ENCODE assay signal across 39 cellular contexts in genomic region chr10:121371836-121372235, GRCh38.
"Had no signal": no experiment of that assay in that cellular context is flagged by ENCODE, and none has a peak within 500 bp of the region (broad histone marks: within the 10 kb centered on the region; RNA-seq: fewer than 3 reads in every experiment).

No MANE protein-coding gene starts in this region.

- H3K9me3 ChIP-seq: adrenal gland, ascending aorta, body of pancreas, breast epithelium had no signal

- H3K27ac ChIP-seq: adrenal gland, ascending aorta, body of pancreas, brain microvascular endothelial cell, breast epithelium, cardiac muscle cell had no signal

- H3K4me3 Mint-ChIP-seq: activated naive CD4-positive, alpha-beta T cell treated with anti-CD3 and anti-CD28 coated beads for 36 hours; activated naive CD4-positive, alpha-beta T cell treated with anti-CD3 and anti-CD28 coated beads, Interleukin-2, amount 10 ng/mL, durations not matched to agents 7 days and 5 days; activated naive CD4-positive, alpha-beta T cell treated with anti-CD3 and anti-CD28 coated beads, Interleukin-2, amount 50 U/mL, for 24 hours; activated naive CD8-positive, alpha-beta T cell; activated naive CD8-positive, alpha-beta T cell treated with anti-CD3 and anti-CD28 coated beads for 36 hours; activated naive CD8-positive, alpha-beta T cell treated with anti-CD3 and anti-CD28 coated beads, Interleukin-2, amount 10 ng/mL, durations not matched to agents 7 days and 5 days; activated naive CD8-positive, alpha-beta T cell treated with anti-CD3 and anti-CD28 coated beads, Interleukin-2, amount 50 U/mL, for 24 hours; activated T-cell treated with anti-CD3 and anti-CD28 coated beads, Interleukin-2, amount 50 U/mL, for 24 hours; activated T-cell treated with anti-CD3 and anti-CD28 coated beads, Interleukin-2, amount 50 U/mL, for 4 hours; activated T-cell treated with anti-CD3 and anti-CD28 coated beads, Interleukin-2, amount 50 U/mL, for 72 hours; activated T-helper 1 cell treated with anti-CD3 and anti-CD28 coated beads, Interleukin-12 subunit alpha, Interleukin-12 subunit beta, Interleukin-2, Interleukin-4 antibody, amounts not matched to agents 30 ng/mL and 10 ng/mL and 1 ng/mL, durations not matched to agents 14 hours and 24 hours and 36 hours; activated T-helper 17 cell treated with anti-CD3 and anti-CD28 coated beads, Interleukin-2, amount 50 U/mL, for 72 hours; brain; central memory CD8-positive, alpha-beta T cell had no signal

- H3K4me3 ChIP-seq: adrenal gland, ascending aorta, body of pancreas, breast epithelium, cardiac muscle cell had no signal

- H3K27ac Mint-ChIP-seq: activated naive CD4-positive, alpha-beta T cell treated with anti-CD3 and anti-CD28 coated beads for 36 hours; activated naive CD4-positive, alpha-beta T cell treated with anti-CD3 and anti-CD28 coated beads, Interleukin-2, amount 10 ng/mL, durations not matched to agents 7 days and 5 days; activated naive CD4-positive, alpha-beta T cell treated with anti-CD3 and anti-CD28 coated beads, Interleukin-2, amount 50 U/mL, for 24 hours; activated naive CD4-positive, alpha-beta T cell treated with anti-CD3 and anti-CD28 coated beads, Interleukin-2, amount 50 U/mL, for 72 hours; activated naive CD8-positive, alpha-beta T cell; activated naive CD8-positive, alpha-beta T cell treated with anti-CD3 and anti-CD28 coated beads for 36 hours; activated naive CD8-positive, alpha-beta T cell treated with anti-CD3 and anti-CD28 coated beads, Interleukin-2, amount 10 ng/mL, durations not matched to agents 7 days and 5 days; activated naive CD8-positive, alpha-beta T cell treated with anti-CD3 and anti-CD28 coated beads, Interleukin-2, amount 50 U/mL, for 24 hours; activated T-cell treated with anti-CD3 and anti-CD28 coated beads, Interleukin-2, amount 50 U/mL, for 24 hours; activated T-cell treated with anti-CD3 and anti-CD28 coated beads, Interleukin-2, amount 50 U/mL, for 72 hours; activated T-helper 1 cell treated with anti-CD3 and anti-CD28 coated beads, Interleukin-12 subunit alpha, Interleukin-12 subunit beta, Interleukin-2, Interleukin-4 antibody, amounts not matched to agents 30 ng/mL and 10 ng/mL and 1 ng/mL, durations not matched to agents 14 hours and 24 hours and 36 hours; activated T-helper 17 cell treated with anti-CD3 and anti-CD28 coated beads, Interleukin-2, amount 50 U/mL, for 72 hours; activated T-helper 2 cell treated with anti-CD3 and anti-CD28 coated beads, Interferon-gamma antibody, Interleukin-2, Interleukin-4, amounts not matched to agents 10 μg/mL and 5 μg/mL and 100 μg/mL, durations not matched to agents 14 hours and 24 hours and 36 hours; brain had no signal

- ATAC-seq: activated naive CD4-positive, alpha-beta T cell treated with anti-CD3 and anti-CD28 coated beads, Interleukin-2, amount 50 U/mL, for 72 hours; activated naive CD8-positive, alpha-beta T cell treated with anti-CD3 and anti-CD28 coated beads, Interleukin-2, amount 50 U/mL, for 24 hours; activated T-cell treated with anti-CD3 and anti-CD28 coated beads, Interleukin-2, amount 50 U/mL, for 4 hours; activated T-cell treated with anti-CD3 and anti-CD28 coated beads, Interleukin-2, amount 50 U/mL, for 72 hours; activated T-helper 17 cell treated with anti-CD3 and anti-CD28 coated beads, Interleukin-2, amount 50 U/mL, for 72 hours; body of pancreas had no signal

- H3K36me3 Mint-ChIP-seq: activated naive CD4-positive, alpha-beta T cell treated with anti-CD3 and anti-CD28 coated beads, Interleukin-2, amount 10 ng/mL, durations not matched to agents 7 days and 5 days; activated naive CD4-positive, alpha-beta T cell treated with anti-CD3 and anti-CD28 coated beads, Interleukin-2, amount 50 U/mL, for 24 hours; activated naive CD4-positive, alpha-beta T cell treated with anti-CD3 and anti-CD28 coated beads, Interleukin-2, amount 50 U/mL, for 72 hours; activated naive CD8-positive, alpha-beta T cell; activated naive CD8-positive, alpha-beta T cell treated with anti-CD3 and anti-CD28 coated beads for 36 hours; activated naive CD8-positive, alpha-beta T cell treated with anti-CD3 and anti-CD28 coated beads, Interleukin-2, amount 10 ng/mL, durations not matched to agents 7 days and 5 days; brain had no signal

- H3K4me1 Mint-ChIP-seq: activated naive CD4-positive, alpha-beta T cell treated with anti-CD3 and anti-CD28 coated beads, Interleukin-2, amount 10 ng/mL, durations not matched to agents 7 days and 5 days; activated naive CD4-positive, alpha-beta T cell treated with anti-CD3 and anti-CD28 coated beads, Interleukin-2, amount 50 U/mL, for 24 hours; activated naive CD8-positive, alpha-beta T cell treated with anti-CD3 and anti-CD28 coated beads for 36 hours; activated naive CD8-positive, alpha-beta T cell treated with anti-CD3 and anti-CD28 coated beads, Interleukin-2, amount 10 ng/mL, durations not matched to agents 7 days and 5 days; activated naive CD8-positive, alpha-beta T cell treated with anti-CD3 and anti-CD28 coated beads, Interleukin-2, amount 50 U/mL, for 24 hours; activated T-helper 17 cell treated with anti-CD3 and anti-CD28 coated beads, Interleukin-2, amount 50 U/mL, for 72 hours; central memory CD8-positive, alpha-beta T cell had no signal

- FAIRE-seq: astrocyte, bronchial epithelial cell had no signal

- H3K9me3 Mint-ChIP-seq: activated naive CD4-positive, alpha-beta T cell treated with anti-CD3 and anti-CD28 coated beads for 36 hours; activated naive CD4-positive, alpha-beta T cell treated with anti-CD3 and anti-CD28 coated beads, Interleukin-2, amount 50 U/mL, for 24 hours; activated naive CD8-positive, alpha-beta T cell treated with anti-CD3 and anti-CD28 coated beads for 36 hours; activated naive CD8-positive, alpha-beta T cell treated with anti-CD3 and anti-CD28 coated beads, Interleukin-2, amount 10 ng/mL, durations not matched to agents 7 days and 5 days; activated naive CD8-positive, alpha-beta T cell treated with anti-CD3 and anti-CD28 coated beads, Interleukin-2, amount 50 U/mL, for 24 hours; activated T-cell treated with anti-CD3 and anti-CD28 coated beads, Interleukin-2, amount 50 U/mL, for 24 hours; activated T-cell treated with anti-CD3 and anti-CD28 coated beads, Interleukin-2, amount 50 U/mL, for 4 hours; activated T-helper 1 cell treated with anti-CD3 and anti-CD28 coated beads, Interleukin-12 subunit alpha, Interleukin-12 subunit beta, Interleukin-2, Interleukin-4 antibody, amounts not matched to agents 30 ng/mL and 10 ng/mL and 1 ng/mL, durations not matched to agents 14 hours and 24 hours and 36 hours; activated T-helper 17 cell treated with anti-CD3 and anti-CD28 coated beads, Interleukin-2, amount 50 U/mL, for 72 hours; activated T-helper 2 cell treated with anti-CD3 and anti-CD28 coated beads, Interferon-gamma antibody, Interleukin-2, Interleukin-4, amounts not matched to agents 10 μg/mL and 5 μg/mL and 100 μg/mL, durations not matched to agents 14 hours and 24 hours and 36 hours; brain; central memory CD8-positive, alpha-beta T cell had no signal

- H3K36me3 ChIP-seq: adrenal gland, ascending aorta, brain microvascular endothelial cell, breast epithelium, cardiac muscle cell had no signal

- DNase-seq: activated effector memory CD4-positive, alpha-beta T cell treated with anti-CD3 and anti-CD28 coated beads, Interleukin-2, amount 50 U/mL, for 16 hours; activated gamma-delta T cell; activated gamma-delta T cell treated with Interleukin-2 at 50 U/mL for 16 hours; activated naive CD4-positive, alpha-beta T cell; activated naive CD4-positive, alpha-beta T cell treated with anti-CD3 and anti-CD28 coated beads for 36 hours; activated naive CD4-positive, alpha-beta T cell treated with anti-CD3 and anti-CD28 coated beads, Interleukin-2, amount 10 ng/mL, durations not matched to agents 7 days and 5 days; activated naive CD4-positive, alpha-beta T cell treated with anti-CD3 and anti-CD28 coated beads, Interleukin-2, amount 50 U/mL, for 16 hours; activated naive CD4-positive, alpha-beta T cell treated with Interleukin-2 at 50 U/mL for 16 hours; activated naive CD8-positive, alpha-beta T cell treated with anti-CD3 and anti-CD28 coated beads for 36 hours; activated naive CD8-positive, alpha-beta T cell treated with anti-CD3 and anti-CD28 coated beads, Interleukin-2, amount 10 ng/mL, durations not matched to agents 7 days and 5 days; activated naive CD8-positive, alpha-beta T cell treated with anti-CD3 and anti-CD28 coated beads, Interleukin-2, amount 50 U/mL, for 24 hours; activated T-cell treated with anti-CD3 and anti-CD28 coated beads, Interleukin-2, amount 50 U/mL, for 1 hour; activated T-cell treated with anti-CD3 and anti-CD28 coated beads, Interleukin-2, amount 50 U/mL, for 24 hours; activated T-cell treated with anti-CD3 and anti-CD28 coated beads, Interleukin-2, amount 50 U/mL, for 4 hours; activated T-cell treated with anti-CD3 and anti-CD28 coated beads, Interleukin-2, amount 50 U/mL, for 48 hours; activated T-cell treated with anti-CD3 and anti-CD28 coated beads, Interleukin-2, amount 50 U/mL, for 72 hours; adrenal gland; amniotic stem cell; amygdala; anterior cingulate cortex; aorta; body of pancreas; brain microvascular endothelial cell; caudate nucleus; central memory CD4-positive, alpha-beta T cell; cerebellar nuclear complex had no signal

- H3K27me3 ChIP-seq: adrenal gland, ascending aorta, body of pancreas, brain microvascular endothelial cell, breast epithelium, cardiac muscle cell had no signal

- H3K27me3 Mint-ChIP-seq: activated naive CD4-positive, alpha-beta T cell treated with anti-CD3 and anti-CD28 coated beads, Interleukin-2, amount 10 ng/mL, durations not matched to agents 7 days and 5 days; activated naive CD4-positive, alpha-beta T cell treated with anti-CD3 and anti-CD28 coated beads, Interleukin-2, amount 50 U/mL, for 24 hours; activated naive CD8-positive, alpha-beta T cell; activated naive CD8-positive, alpha-beta T cell treated with anti-CD3 and anti-CD28 coated beads for 36 hours; activated naive CD8-positive, alpha-beta T cell treated with anti-CD3 and anti-CD28 coated beads, Interleukin-2, amount 10 ng/mL, durations not matched to agents 7 days and 5 days; activated T-cell treated with anti-CD3 and anti-CD28 coated beads, Interleukin-2, amount 50 U/mL, for 24 hours; activated T-helper 17 cell treated with anti-CD3 and anti-CD28 coated beads, Interleukin-2, amount 50 U/mL, for 72 hours; central memory CD8-positive, alpha-beta T cell had no signal

- H3K4me1 ChIP-seq: adrenal gland, ascending aorta, body of pancreas, breast epithelium had no signal
